3 cellular contexts compared by ENCODE assay signal in genomic region chr3:148753386-148753785, GRCh38. TPM values are rescaled to one million over a fixed set of nuclear protein-coding genes. Genes with fewer than 3 reads are reported as not detected.
"Had no signal": no experiment of that assay in that cellular context is flagged by ENCODE, and none has a peak within 500 bp of the region (broad histone marks: within the 10 kb centered on the region; RNA-seq: fewer than 3 reads in every experiment).

No MANE protein-coding gene starts in this region.

RNA-seq across cellular contexts. Expression of gene AGTR1, which starts 55.7 kb away (rescaled TPM):
- total RNA-seq: naive thymus-derived CD4-positive, alpha-beta T cell; natural killer cell treated with Interleukin-12 subunit alpha and Interleukin-12 subunit beta and Interleukin-15 and Interleukin-18, amount 100 ng/mL, for 72 hours; pulmonary artery endothelial cell had no signal
